1 cellular context compared by ENCODE assay signal in the genomic region with DNA sequence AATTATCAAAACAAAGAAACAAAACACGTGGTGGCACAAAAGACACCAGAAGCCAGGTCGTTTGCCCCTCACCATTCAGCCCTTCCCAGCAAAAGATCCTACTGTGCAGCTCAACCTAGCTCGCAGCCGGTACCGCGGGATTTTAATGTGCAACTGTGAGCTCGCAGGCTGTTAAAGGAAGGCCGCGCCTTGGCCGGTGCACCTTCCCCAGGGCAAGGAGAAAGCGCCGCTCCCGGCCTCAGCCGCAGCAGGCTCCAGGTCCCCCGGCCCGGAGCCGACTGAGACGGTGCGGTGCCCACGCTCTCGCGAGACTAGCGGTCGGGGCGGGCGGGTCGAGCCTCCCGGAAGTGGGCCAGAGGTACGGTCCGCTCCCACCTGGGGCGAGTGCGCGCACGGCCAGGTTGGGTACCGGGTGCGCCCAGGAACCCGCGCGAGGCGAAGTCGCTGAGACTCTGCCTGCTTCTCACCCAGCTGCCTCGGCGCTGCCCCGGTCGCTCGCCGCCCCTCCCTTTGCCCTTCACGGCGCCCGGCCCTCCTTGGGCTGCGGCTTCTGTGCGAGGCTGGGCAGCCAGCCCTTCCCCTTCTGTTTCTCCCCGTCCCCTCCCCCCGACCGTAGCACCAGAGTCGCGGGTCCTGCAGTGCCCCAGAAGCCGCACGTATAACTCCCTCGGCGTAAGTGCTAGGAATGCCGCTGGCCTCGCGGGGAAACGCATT.
TF ChIP-seq lines count a peak whose summit lies in the region.

A gene (plus strand): TSS at position 618 of the 714 bp plus-strand sequence. CDS start 682 bp downstream, outside the sequence.

TF ChIP-seq in K562, 482 proteins besides CTCF, POLR2A, EP300 and RAD21 (continued from another document and continues in another):
- TF ChIP-seq, protein P1, sequence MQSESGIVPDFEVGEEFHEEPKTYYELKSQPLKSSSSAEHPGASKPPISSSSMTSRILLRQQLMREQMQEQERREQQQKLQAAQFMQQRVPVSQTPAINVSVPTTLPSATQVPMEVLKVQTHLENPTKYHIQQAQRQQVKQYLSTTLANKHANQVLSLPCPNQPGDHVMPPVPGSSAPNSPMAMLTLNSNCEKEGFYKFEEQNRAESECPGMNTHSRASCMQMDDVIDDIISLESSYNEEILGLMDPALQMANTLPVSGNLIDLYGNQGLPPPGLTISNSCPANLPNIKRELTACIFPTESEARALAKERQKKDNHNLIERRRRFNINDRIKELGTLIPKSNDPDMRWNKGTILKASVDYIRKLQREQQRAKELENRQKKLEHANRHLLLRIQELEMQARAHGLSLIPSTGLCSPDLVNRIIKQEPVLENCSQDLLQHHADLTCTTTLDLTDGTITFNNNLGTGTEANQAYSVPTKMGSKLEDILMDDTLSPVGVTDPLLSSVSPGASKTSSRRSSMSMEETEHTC (IDR thresholded peaks at IDR 0.05), result no peak
- peak; percentile 63 to 68; a peak in 3 of 4 replicates for TF ChIP-seq NRF1 (conservative IDR thresholded peaks at IDR 0.05 in 1 of 2, IDR thresholded peaks at IDR 0.05 in 1 of 2)
- peak; percentile 80 for TF ChIP-seq ZKSCAN1 (IDR thresholded peaks at IDR 0.05; ENCODE audit: low read depth, low read length)
- TF ChIP-seq KLF16 (IDR thresholded peaks at IDR 0.05), result no peak
- TF ChIP-seq CCNT2 (IDR thresholded peaks at IDR 0.05; ENCODE audit: borderline replicate concordance, extremely low read depth, insufficient read length, low read depth, low read length), result peak; percentile 68
- no peak for TF ChIP-seq HSF4 (CRISPR knock-in tag; IDR thresholded peaks at IDR 0.05; ENCODE audit: borderline replicate concordance)
- TF ChIP-seq PHF20 (IDR thresholded peaks at IDR 0.05; ENCODE audit: partially characterized antibody), result peak; percentile 83
- TF ChIP-seq XRCC5 (IDR thresholded peaks at IDR 0.05; ENCODE audit: low read depth, low read length), result no peak
- TF ChIP-seq SIRT6 (IDR thresholded peaks at IDR 0.05; ENCODE audit: low read depth, low read length), result no peak
- TF ChIP-seq RBM34 (IDR thresholded peaks at IDR 0.05; ENCODE audit: borderline replicate concordance, insufficient read depth, low read length), result no peak
- TF ChIP-seq EZH2 (IDR thresholded peaks at IDR 0.05; ENCODE audit: borderline replicate concordance, low read depth, low read length), result no peak
- no peak for TF ChIP-seq ASH1L (IDR thresholded peaks at IDR 0.05; ENCODE audit: borderline replicate concordance, low read depth, partially characterized antibody)
- TF ChIP-seq CBX8 (IDR thresholded peaks at IDR 0.05; ENCODE audit: borderline replicate concordance, extremely low read depth, low read depth, low read length, poor library complexity, severe bottlenecking), result no peak
- TF ChIP-seq, protein P2, sequence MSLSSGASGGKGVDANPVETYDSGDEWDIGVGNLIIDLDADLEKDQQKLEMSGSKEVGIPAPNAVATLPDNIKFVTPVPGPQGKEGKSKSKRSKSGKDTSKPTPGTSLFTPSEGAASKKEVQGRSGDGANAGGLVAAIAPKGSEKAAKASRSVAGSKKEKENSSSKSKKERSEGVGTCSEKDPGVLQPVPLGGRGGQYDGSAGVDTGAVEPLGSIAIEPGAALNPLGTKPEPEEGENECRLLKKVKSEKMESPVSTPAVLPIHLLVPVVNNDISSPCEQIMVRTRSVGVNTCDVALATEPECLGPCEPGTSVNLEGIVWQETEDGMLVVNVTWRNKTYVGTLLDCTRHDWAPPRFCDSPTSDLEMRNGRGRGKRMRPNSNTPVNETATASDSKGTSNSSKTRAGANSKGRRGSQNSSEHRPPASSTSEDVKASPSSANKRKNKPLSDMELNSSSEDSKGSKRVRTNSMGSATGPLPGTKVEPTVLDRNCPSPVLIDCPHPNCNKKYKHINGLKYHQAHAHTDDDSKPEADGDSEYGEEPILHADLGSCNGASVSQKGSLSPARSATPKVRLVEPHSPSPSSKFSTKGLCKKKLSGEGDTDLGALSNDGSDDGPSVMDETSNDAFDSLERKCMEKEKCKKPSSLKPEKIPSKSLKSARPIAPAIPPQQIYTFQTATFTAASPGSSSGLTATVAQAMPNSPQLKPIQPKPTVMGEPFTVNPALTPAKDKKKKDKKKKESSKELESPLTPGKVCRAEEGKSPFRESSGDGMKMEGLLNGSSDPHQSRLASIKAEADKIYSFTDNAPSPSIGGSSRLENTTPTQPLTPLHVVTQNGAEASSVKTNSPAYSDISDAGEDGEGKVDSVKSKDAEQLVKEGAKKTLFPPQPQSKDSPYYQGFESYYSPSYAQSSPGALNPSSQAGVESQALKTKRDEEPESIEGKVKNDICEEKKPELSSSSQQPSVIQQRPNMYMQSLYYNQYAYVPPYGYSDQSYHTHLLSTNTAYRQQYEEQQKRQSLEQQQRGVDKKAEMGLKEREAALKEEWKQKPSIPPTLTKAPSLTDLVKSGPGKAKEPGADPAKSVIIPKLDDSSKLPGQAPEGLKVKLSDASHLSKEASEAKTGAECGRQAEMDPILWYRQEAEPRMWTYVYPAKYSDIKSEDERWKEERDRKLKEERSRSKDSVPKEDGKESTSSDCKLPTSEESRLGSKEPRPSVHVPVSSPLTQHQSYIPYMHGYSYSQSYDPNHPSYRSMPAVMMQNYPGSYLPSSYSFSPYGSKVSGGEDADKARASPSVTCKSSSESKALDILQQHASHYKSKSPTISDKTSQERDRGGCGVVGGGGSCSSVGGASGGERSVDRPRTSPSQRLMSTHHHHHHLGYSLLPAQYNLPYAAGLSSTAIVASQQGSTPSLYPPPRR (CRISPR knock-in tag; IDR thresholded peaks at IDR 0.05; ENCODE audit: borderline replicate concordance), result no peak; the same call in 1 of the 2 replicates
- peak; percentile 67 for TF ChIP-seq ELF4 (CRISPR knock-in tag; IDR thresholded peaks at IDR 0.05)
- TF ChIP-seq PHTF2 (CRISPR knock-in tag; IDR thresholded peaks at IDR 0.05), result no peak
- peak; percentile 25; the same call in 1 of the 2 replicates for TF ChIP-seq SMARCC2 (IDR thresholded peaks at IDR 0.05; ENCODE audit: low read depth)
- TF ChIP-seq RBFOX2 (IDR thresholded peaks at IDR 0.05; ENCODE audit: low read depth, low read length), result peak; percentile 93
- peak; percentile 90 for TF ChIP-seq GABPB1 (CRISPR knock-in tag; IDR thresholded peaks at IDR 0.05)
- TF ChIP-seq MXI1 (IDR thresholded peaks at IDR 0.05; ENCODE audit: low read depth, low read length), result peak; percentile 43
- TF ChIP-seq FIP1L1 (IDR thresholded peaks at IDR 0.05; ENCODE audit: low read depth, low read length, poor library complexity, severe bottlenecking), result no peak
- TF ChIP-seq, protein P3, sequence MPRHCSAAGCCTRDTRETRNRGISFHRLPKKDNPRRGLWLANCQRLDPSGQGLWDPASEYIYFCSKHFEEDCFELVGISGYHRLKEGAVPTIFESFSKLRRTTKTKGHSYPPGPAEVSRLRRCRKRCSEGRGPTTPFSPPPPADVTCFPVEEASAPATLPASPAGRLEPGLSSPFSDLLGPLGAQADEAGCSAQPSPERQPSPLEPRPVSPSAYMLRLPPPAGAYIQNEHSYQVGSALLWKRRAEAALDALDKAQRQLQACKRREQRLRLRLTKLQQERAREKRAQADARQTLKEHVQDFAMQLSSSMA (CRISPR knock-in tag; IDR thresholded peaks at IDR 0.05), result no peak
- TF ChIP-seq, protein P4, sequence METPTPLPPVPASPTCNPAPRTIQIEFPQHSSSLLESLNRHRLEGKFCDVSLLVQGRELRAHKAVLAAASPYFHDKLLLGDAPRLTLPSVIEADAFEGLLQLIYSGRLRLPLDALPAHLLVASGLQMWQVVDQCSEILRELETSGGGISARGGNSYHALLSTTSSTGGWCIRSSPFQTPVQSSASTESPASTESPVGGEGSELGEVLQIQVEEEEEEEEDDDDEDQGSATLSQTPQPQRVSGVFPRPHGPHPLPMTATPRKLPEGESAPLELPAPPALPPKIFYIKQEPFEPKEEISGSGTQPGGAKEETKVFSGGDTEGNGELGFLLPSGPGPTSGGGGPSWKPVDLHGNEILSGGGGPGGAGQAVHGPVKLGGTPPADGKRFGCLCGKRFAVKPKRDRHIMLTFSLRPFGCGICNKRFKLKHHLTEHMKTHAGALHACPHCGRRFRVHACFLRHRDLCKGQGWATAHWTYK (CRISPR knock-in tag; IDR thresholded peaks at IDR 0.05), result peak; percentile 69
- TF ChIP-seq MTA3 (IDR thresholded peaks at IDR 0.05; ENCODE audit: borderline replicate concordance), result peak; percentile 70; the same call in 1 of the 2 replicates
- 0 out of 2 replicates have a peak, but pooled peaks have one; percentile 31 for TF ChIP-seq ZBTB7A (IDR thresholded peaks at IDR 0.05; ENCODE audit: borderline replicate concordance, control insufficient read depth, low read depth, low read length)
- peak; percentile 20 for TF ChIP-seq SETDB1 (IDR thresholded peaks at IDR 0.05; ENCODE audit: low read length)
- TF ChIP-seq, protein P5, sequence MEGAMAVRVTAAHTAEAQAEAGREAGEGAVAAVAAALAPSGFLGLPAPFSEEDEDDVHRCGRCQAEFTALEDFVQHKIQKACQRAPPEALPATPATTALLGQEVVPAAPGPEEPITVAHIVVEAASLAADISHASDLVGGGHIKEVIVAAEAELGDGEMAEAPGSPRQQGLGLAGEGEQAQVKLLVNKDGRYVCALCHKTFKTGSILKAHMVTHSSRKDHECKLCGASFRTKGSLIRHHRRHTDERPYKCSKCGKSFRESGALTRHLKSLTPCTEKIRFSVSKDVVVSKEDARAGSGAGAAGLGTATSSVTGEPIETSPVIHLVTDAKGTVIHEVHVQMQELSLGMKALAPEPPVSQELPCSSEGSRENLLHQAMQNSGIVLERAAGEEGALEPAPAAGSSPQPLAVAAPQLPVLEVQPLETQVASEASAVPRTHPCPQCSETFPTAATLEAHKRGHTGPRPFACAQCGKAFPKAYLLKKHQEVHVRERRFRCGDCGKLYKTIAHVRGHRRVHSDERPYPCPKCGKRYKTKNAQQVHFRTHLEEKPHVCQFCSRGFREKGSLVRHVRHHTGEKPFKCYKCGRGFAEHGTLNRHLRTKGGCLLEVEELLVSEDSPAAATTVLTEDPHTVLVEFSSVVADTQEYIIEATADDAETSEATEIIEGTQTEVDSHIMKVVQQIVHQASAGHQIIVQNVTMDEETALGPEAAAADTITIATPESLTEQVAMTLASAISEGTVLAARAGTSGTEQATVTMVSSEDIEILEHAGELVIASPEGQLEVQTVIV (CRISPR knock-in tag; IDR thresholded peaks at IDR 0.05; ENCODE audit: borderline replicate concordance), result no peak
- TF ChIP-seq CREB1 (IDR thresholded peaks at IDR 0.05), result no peak
- TF ChIP-seq CREB1 (CRISPR knock-in tag; IDR thresholded peaks at IDR 0.05), result peak; percentile 41; the same call in 1 of the 2 replicates
- TF ChIP-seq SMARCB1 (IDR thresholded peaks at IDR 0.05; ENCODE audit: insufficient read length, low read depth), result no peak
- TF ChIP-seq FUS (optimal IDR thresholded peaks at IDR 0.05; ENCODE audit: low read depth, low read length), result peak; percentile 48
- peak; percentile 37; the same call in 1 of the 2 replicates for TF ChIP-seq PHB (CRISPR knock-in tag; IDR thresholded peaks at IDR 0.05)
- no peak for TF ChIP-seq POLR3A (IDR thresholded peaks at IDR 0.05; ENCODE audit: borderline replicate concordance, extremely low read depth, insufficient read depth, insufficient read length)
